ENCODE assay signal across 19 cellular contexts in the genomic region with DNA sequence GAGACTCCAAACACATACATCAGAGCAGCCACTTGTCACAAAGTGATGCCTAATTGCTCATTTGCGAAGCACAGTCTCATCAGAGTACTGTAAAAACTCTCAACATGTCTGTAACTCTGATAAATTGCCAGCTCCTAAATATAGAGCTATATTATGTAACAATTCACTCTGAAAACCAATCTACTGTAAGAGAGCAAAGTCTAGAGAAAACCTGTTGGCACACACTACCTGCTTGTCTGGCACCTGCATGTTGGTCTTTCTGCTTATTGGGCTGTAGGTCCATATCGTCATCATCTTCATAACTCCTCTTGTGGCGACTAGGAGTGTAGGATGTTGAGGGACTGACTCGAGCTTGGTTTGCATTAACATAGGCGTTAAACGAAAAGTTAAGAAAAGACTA.
"Had no signal": no experiment of that assay in that cellular context is flagged by ENCODE, and none has a peak within 500 bp of the region (broad histone marks: within the 10 kb centered on the region; RNA-seq: fewer than 3 reads in every experiment).

No MANE protein-coding gene starts in this region.

- H3K4me1 ChIP-seq: prostate gland, transverse colon had no signal

- H3K4me3 ChIP-seq: cardiac muscle cell, dorsolateral prefrontal cortex, prostate gland, stomach, thoracic aorta, transverse colon had no signal

- H3K27me3 Mint-ChIP-seq: naive thymus-derived CD8-positive, alpha-beta T cell; stimulated activated naive B cell treated with anti-CD40 and anti-IgM and Interleukin-4, amounts not matched to agents 10 μg/mL and 1 μg/mL and 100 μg/mL, for 72 hours had no signal

- H3K27me3 ChIP-seq: cardiac muscle cell, dorsolateral prefrontal cortex, foreskin keratinocyte, stomach, transverse colon had no signal

- H3K9me3 ChIP-seq: prostate gland, stomach, thoracic aorta, transverse colon had no signal

- H3K4me3 Mint-ChIP-seq: immature natural killer cell; naive thymus-derived CD8-positive, alpha-beta T cell; stimulated activated naive B cell treated with anti-CD40 and anti-IgM and Interleukin-4, amounts not matched to agents 10 μg/mL and 1 μg/mL and 100 μg/mL, for 72 hours had no signal

- H3K27ac Mint-ChIP-seq: stimulated activated naive B cell treated with anti-CD40 and anti-IgM and Interleukin-4, amounts not matched to agents 10 μg/mL and 1 μg/mL and 100 μg/mL, for 72 hours had no signal

- DNase-seq: cortex of kidney; dorsolateral prefrontal cortex; effector CD8-positive, alpha-beta T cell; foreskin keratinocyte; immature natural killer cell; mammary epithelial cell; naive thymus-derived CD8-positive, alpha-beta T cell; retina; stimulated activated CD4-positive, alpha-beta T cell treated with anti-CD3 and anti-CD28 coated beads, Interleukin-2, amount 100 ng/mL, for 24 hours; stimulated activated CD4-positive, alpha-beta T cell treated with anti-CD3 and anti-CD28 coated beads, Interleukin-4, amount 100 ng/mL, for 4 hours; stimulated activated naive B cell treated with anti-CD40 and anti-IgM and Interleukin-4, amounts not matched to agents 10 μg/mL and 1 μg/mL and 100 μg/mL, for 72 hours; stomach; substantia nigra; transverse colon had no signal

- H3K4me1 Mint-ChIP-seq: immature natural killer cell; stimulated activated naive B cell treated with anti-CD40 and anti-IgM and Interleukin-4, amounts not matched to agents 10 μg/mL and 1 μg/mL and 100 μg/mL, for 72 hours had no signal

- H3K27ac ChIP-seq: cardiac muscle cell, dorsolateral prefrontal cortex, epithelial cell of prostate, foreskin keratinocyte, prostate gland, stomach, thoracic aorta, transverse colon had no signal

- H3K9me3 Mint-ChIP-seq: immature natural killer cell; naive thymus-derived CD8-positive, alpha-beta T cell; stimulated activated naive B cell treated with anti-CD40 and anti-IgM and Interleukin-4, amounts not matched to agents 10 μg/mL and 1 μg/mL and 100 μg/mL, for 72 hours had no signal

- ATAC-seq: foreskin keratinocyte; naive thymus-derived CD8-positive, alpha-beta T cell; sciatic nerve; stimulated activated naive B cell treated with anti-CD40 and anti-IgM and Interleukin-4, amounts not matched to agents 10 μg/mL and 1 μg/mL and 100 μg/mL, for 72 hours had no signal
